ENCODE assay signal across 24 cellular contexts in the genomic region with DNA sequence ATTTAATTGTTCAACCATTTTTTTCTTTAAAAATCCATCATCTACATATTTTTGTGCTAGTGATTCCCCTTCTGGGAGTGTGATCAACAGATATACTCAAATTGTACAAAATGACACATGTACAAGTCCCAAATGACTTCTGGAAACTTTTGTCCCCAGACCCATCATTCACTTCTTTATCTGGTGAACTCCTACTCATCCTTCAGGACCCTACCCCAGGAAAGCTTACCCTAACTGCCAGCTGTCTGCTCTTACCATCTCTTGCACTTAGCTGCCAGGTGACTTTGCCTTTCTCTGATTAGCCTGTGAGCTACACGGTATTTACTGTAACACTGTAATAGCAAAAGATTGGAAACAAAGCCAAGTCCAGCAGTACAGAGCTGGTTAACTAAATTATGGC. TPM values are rescaled to one million over a fixed set of nuclear protein-coding genes. Genes with fewer than 3 reads are reported as not detected.
"Had no signal": no experiment of that assay in that cellular context is flagged by ENCODE, and none has a peak within 500 bp of the region (broad histone marks: within the 10 kb centered on the region; RNA-seq: fewer than 3 reads in every experiment).

No MANE protein-coding gene starts in this region.

- H3K27ac Mint-ChIP-seq: memory B cell, nephron progenitor cell had no signal

- H3K36me3 Mint-ChIP-seq: memory B cell; naive thymus-derived CD4-positive, alpha-beta T cell had no signal

- H3K4me1 Mint-ChIP-seq: memory B cell had no signal

- H3K9me3 Mint-ChIP-seq: memory B cell, nephron progenitor cell had no signal

- H3K4me2 ChIP-seq: hepatocyte had no signal

- H3K4me3 ChIP-seq: dorsolateral prefrontal cortex, esophagus squamous epithelium, hepatocyte, left ventricle myocardium inferior, lower lobe of right lung, right atrium auricular region, suprapubic skin, thyroid gland had no signal

- DNase-seq: central memory CD4-positive, alpha-beta T cell; cortex of kidney; dorsolateral prefrontal cortex; effector CD8-positive, alpha-beta T cell; esophagus squamous epithelium; foreskin fibroblast; head of caudate nucleus; kidney; left cardiac atrium; left ventricle myocardium inferior; lower lobe of right lung; midbrain; nephron progenitor cell; small intestine; stimulated activated CD4-positive, alpha-beta T cell treated with anti-CD3 and anti-CD28 coated beads, Interleukin-12 subunit alpha, Interleukin-12 subunit beta, amount 100 ng/mL, for 4 hours; stimulated activated naive CD4-positive, alpha-beta T cell treated with Interleukin-2 at 50 U/mL for 16 hours; thyroid gland had no signal

- H3K9me3 ChIP-seq: esophagus squamous epithelium, left ventricle myocardium inferior, lower lobe of right lung, right atrium auricular region, suprapubic skin, thyroid gland had no signal

- ATAC-seq: left cardiac atrium; lower lobe of right lung; naive thymus-derived CD4-positive, alpha-beta T cell had no signal

- H3K27me3 ChIP-seq: hepatocyte, right atrium auricular region, suprapubic skin, thyroid gland had no signal

- H3K36me3 ChIP-seq: esophagus squamous epithelium, left ventricle myocardium inferior, lower lobe of right lung, right atrium auricular region, suprapubic skin, thyroid gland had no signal

- H3K4me1 ChIP-seq: lower lobe of right lung, suprapubic skin, thyroid gland had no signal

- H3K4me3 Mint-ChIP-seq: memory B cell; naive thymus-derived CD4-positive, alpha-beta T cell; nephron progenitor cell had no signal

- H3K27ac ChIP-seq: dorsolateral prefrontal cortex, epithelial cell of prostate, esophagus squamous epithelium, hepatocyte, left ventricle myocardium inferior, lower lobe of right lung, right atrium auricular region, suprapubic skin, thyroid gland had no signal

- H3K79me2 ChIP-seq: hepatocyte had no signal

RNA-seq across cellular contexts. Expression of gene JPH2, which starts 55.3 kb away (rescaled TPM):
- total RNA-seq: pulmonary artery endothelial cell had no signal
- polyA plus RNA-seq: naive thymus-derived CD4-positive, alpha-beta T cell had no signal
